ENCODE assay signal across 11 cellular contexts in genomic region chr17:31314788-31315105, GRCh38. TPM values are rescaled to one million over a fixed set of nuclear protein-coding genes. Genes with fewer than 3 reads are reported as not detected.
DNase-seq lines count a peak whose midpoint lies in the region; ATAC-seq and TF ChIP-seq lines count a peak whose summit lies in the region.
"Had no signal": no experiment of that assay in that cellular context is flagged by ENCODE, and none has a peak within 500 bp of the region (broad histone marks: within the 10 kb centered on the region; RNA-seq: fewer than 3 reads in every experiment).

No MANE protein-coding gene starts in this region.

- peaks cover 14% of the 10 kb centered on the region for H3K36me3 Mint-ChIP-seq in activated naive CD4-positive, alpha-beta T cell treated with anti-CD3 and anti-CD28 coated beads for 36 hours (ENCODE audit: low read depth)

- ATAC-seq in upper lobe of left lung (ENCODE audit: low FRiP score in 2 of 2): no peak
- no peak for ATAC-seq in left cardiac atrium

- intact Hi-C loops in activated naive CD4-positive, alpha-beta T cell treated with anti-CD3 and anti-CD28 coated beads for 36 hours (cut with micrococcal nuclease): loop anchor here (1.0 to 5.0 kb wide), 5 partner anchors 59 to 952 kb away; partner anchors contain the start of genes CRLF3 and UTP6
- intact Hi-C loops in left cardiac atrium (cut with DNase I): no loop called here

- no peaks in the 10 kb centered on the region for H3K27me3 ChIP-seq in SJSA1 (replicated peaks)
- no peaks in the 10 kb centered on the region for H3K27me3 ChIP-seq in upper lobe of left lung

- no peak for TF ChIP-seq POLR2A in upper lobe of left lung (IDR thresholded peaks at IDR 0.05)

- H3K27ac Mint-ChIP-seq in activated naive CD4-positive, alpha-beta T cell treated with anti-CD3 and anti-CD28 coated beads for 36 hours: peak overlapping the region; percentile 96

- H3K4me3 ChIP-seq in SJSA1 (no peak overlapping the region), upper lobe of left lung (no peak overlapping the region)

- no peak for DNase-seq in activated naive CD4-positive, alpha-beta T cell treated with anti-CD3 and anti-CD28 coated beads for 36 hours
- no peak for DNase-seq in activated naive CD4-positive, alpha-beta T cell treated with Interleukin-2 at 50 U/mL for 16 hours
- DNase-seq in SJSA1 (ENCODE audit: low read depth in 1 of 2, low spot score in 2 of 2): no peak
- DNase-seq in epithelial cell of prostate (ENCODE audit: low read depth, low spot score): no peak
- no peak for DNase-seq in upper lobe of left lung
- no peak for DNase-seq in left cardiac atrium
- no peak for DNase-seq in NCI-H524 (lab: John Stamatoyannopoulos, UW)
- no peak for DNase-seq in foreskin melanocyte
- DNase-seq: activated effector memory CD4-positive, alpha-beta T cell treated with Interleukin-2 at 50 U/mL for 16 hours; T1000 had no signal

- H3K4me1 ChIP-seq in SJSA1 (replicated peaks) (peaks cover 28% of the 10 kb centered on the region), upper lobe of left lung (peaks cover 3 to 7% (median 4%) of the 10 kb centered on the region in 4 donors)

- peaks cover 3% of the 10 kb centered on the region; the same call in 1 of the 2 replicates for H3K36me3 ChIP-seq in SJSA1
- no peaks in the 10 kb centered on the region for H3K36me3 ChIP-seq in upper lobe of left lung

- no peak for TF ChIP-seq EP300 in upper lobe of left lung (IDR thresholded peaks at IDR 0.05)

- H3K9me3 ChIP-seq in SJSA1 (replicated peaks) (no peaks in the 10 kb centered on the region), upper lobe of left lung (no peaks in the 10 kb centered on the region)

- CTCF ChIA-PET in activated naive CD4-positive, alpha-beta T cell treated with anti-CD3 and anti-CD28 coated beads for 36 hours (lab: Charles Lee): no interaction called here

- TF ChIP-seq CTCF in upper lobe of left lung (IDR thresholded peaks at IDR 0.05): no peak

- 81 to 83% methylated on average over 3 of the region's 3 CpGs for WGBS in upper lobe of left lung, 2 donors

- peak overlapping the region; percentile 50 for H3K4me3 Mint-ChIP-seq in activated naive CD4-positive, alpha-beta T cell treated with anti-CD3 and anti-CD28 coated beads for 36 hours

- H3K27ac ChIP-seq in SJSA1: peak overlapping the region; percentile 55
- H3K27ac ChIP-seq in epithelial cell of prostate: peak overlapping the region; percentile 84
- peak overlapping the region; percentile 67 to 83 (median 74) for H3K27ac ChIP-seq in upper lobe of left lung

- no peaks in the 10 kb centered on the region for H3K9me3 Mint-ChIP-seq in activated naive CD4-positive, alpha-beta T cell treated with anti-CD3 and anti-CD28 coated beads for 36 hours

- peaks cover 42% of the 10 kb centered on the region for H3K4me1 Mint-ChIP-seq in activated naive CD4-positive, alpha-beta T cell treated with anti-CD3 and anti-CD28 coated beads for 36 hours (ENCODE audit: low read depth)

- no peaks in the 10 kb centered on the region for H3K27me3 Mint-ChIP-seq in activated naive CD4-positive, alpha-beta T cell treated with anti-CD3 and anti-CD28 coated beads for 36 hours (ENCODE audit: low read depth)

RNA-seq across cellular contexts. Expression of gene EVI2B, which starts 0.9 kb away (rescaled TPM):
- total RNA-seq in activated naive CD4-positive, alpha-beta T cell treated with anti-CD3 and anti-CD28 coated beads for 36 hours: 10 to 100 TPM in 1 of 2 experiments, 1 to 10 TPM in 1; 9.9 to 11.4 TPM
- total RNA-seq in SJSA1 (2014; rRNA removed; shearing (Covaris generic)): 0.47 and 1.2 TPM in 2 replicates
- 10 to 100 TPM; 23.1 to 90.0 (median 50.6) TPM for total RNA-seq in upper lobe of left lung
- total RNA-seq in left cardiac atrium: 1 to 10 TPM; 3.3 to 7.7 TPM
- total RNA-seq: G401 had no signal

RNA-seq across cellular contexts. Expression of gene EVI2A, which starts 6.7 kb away (rescaled TPM):
- total RNA-seq in activated naive CD4-positive, alpha-beta T cell treated with anti-CD3 and anti-CD28 coated beads for 36 hours: 10 to 100 TPM; 22.0 to 22.5 TPM
- 7.6 and 10.7 TPM in 2 replicates for total RNA-seq in SJSA1 (2014; rRNA removed; shearing (Covaris generic))
- 10 to 100 TPM in 5 of 6 donors, 1 to 10 TPM in 1; 6.1 to 31.3 (median 23.8) TPM for total RNA-seq in upper lobe of left lung
- 1 to 10 TPM; 1.9 to 5.9 TPM for total RNA-seq in left cardiac atrium
- total RNA-seq: G401 had no signal

RNA-seq across cellular contexts. Expression of gene OMG, which starts 17.7 kb away (rescaled TPM):
- under 1 TPM in 1 of 2 experiments, not detected in 1; 0.10 TPM for total RNA-seq in activated naive CD4-positive, alpha-beta T cell treated with anti-CD3 and anti-CD28 coated beads for 36 hours
- total RNA-seq in SJSA1 (2014; rRNA removed; shearing (Covaris generic)): not detected in 2 replicates
- total RNA-seq in upper lobe of left lung: 10 to 100 TPM in 1 of 6 donors, 1 to 10 TPM in 4, not detected in 1; 2.1 to 25.7 (median 7.3) TPM
- under 1 TPM in 1 of 2 donors, not detected in 1; 0.56 TPM for total RNA-seq in left cardiac atrium
